32 cellular contexts compared by ENCODE assay signal in genomic region chr4:39235021-39235420, GRCh38. TPM values are rescaled to one million over a fixed set of nuclear protein-coding genes. Genes with fewer than 3 reads are reported as not detected.
DNase-seq lines count a peak whose midpoint lies in the region; ATAC-seq, FAIRE-seq and TF ChIP-seq lines count a peak whose summit lies in the region.
"Had no signal": no experiment of that assay in that cellular context is flagged by ENCODE, and none has a peak within 500 bp of the region (broad histone marks: within the 10 kb centered on the region; RNA-seq: fewer than 3 reads in every experiment).

No MANE protein-coding gene starts in this region.

- no peak overlapping the region for H3K4me2 ChIP-seq in HepG2 (ENCODE audit: low read depth, low read length)
- H3K4me2 ChIP-seq: A549; BLaER1; BLaER1 treated with 17β-estradiol and CSF1 and Interleukin-3, amounts not matched to agents 10 nM and 100 nM had no signal

- no peaks in the 10 kb centered on the region for H3K27me3 ChIP-seq in HepG2 (ENCODE audit: control insufficient read depth in 1 of 2, insufficient read depth in 2 of 2, low read length in 2 of 2)
- no peaks in the 10 kb centered on the region for H3K27me3 ChIP-seq in right lobe of liver
- H3K27me3 ChIP-seq in CD8-positive, alpha-beta memory T cell (ENCODE audit: insufficient read depth, low read length, poor library complexity, severe bottlenecking): no peaks in the 10 kb centered on the region
- no peaks in the 10 kb centered on the region for H3K27me3 ChIP-seq in left lung
- H3K27me3 ChIP-seq: BE2C; BLaER1; BLaER1 treated with 17β-estradiol and CSF1 and Interleukin-3, amounts not matched to agents 10 nM and 100 nM had no signal

- H3K27me3 Mint-ChIP-seq in CD8-positive, alpha-beta memory T cell: no peaks in the 10 kb centered on the region
- H3K27me3 Mint-ChIP-seq: B cell; CD4-positive, alpha-beta memory T cell; CD4-positive, alpha-beta T cell; CD4-positive, CD25-positive, alpha-beta regulatory T cell had no signal

- H3K4me1 ChIP-seq in HepG2 (ENCODE audit: insufficient read depth, low read length): peaks cover 49% of the 10 kb centered on the region
- H3K4me1 ChIP-seq in right lobe of liver: peaks cover 0 to 30% (median 8%) of the 10 kb centered on the region in 4 donors
- no peaks in the 10 kb centered on the region for H3K4me1 ChIP-seq in CD8-positive, alpha-beta memory T cell (ENCODE audit: insufficient read depth, low read length)
- no peaks in the 10 kb centered on the region for H3K4me1 ChIP-seq in left lung
- H3K4me1 ChIP-seq: A549; BE2C; BLaER1; BLaER1 treated with 17β-estradiol and CSF1 and Interleukin-3, amounts not matched to agents 10 nM and 100 nM; Caco-2 had no signal

- H2AFZ ChIP-seq in HepG2 (ENCODE audit: low read length): no peak overlapping the region

- WGBS in HepG2 (ENCODE audit: low lambda C conversion rate): 61% methylated on average over 2 of the region's 2 CpGs
- WGBS in right lobe of liver (ENCODE audit: insufficient coverage, low coverage, low lambda C conversion rate, missing lambda C conversion rate): 88% methylated on average over 2 of the region's 2 CpGs

- no peaks in the 10 kb centered on the region for H3K36me3 ChIP-seq in HepG2 (replicated peaks in 1 of 2; ENCODE audit: control insufficient read depth in 1 of 2, insufficient read depth in 2 of 2, low read length in 2 of 2)
- H3K36me3 ChIP-seq in right lobe of liver: peaks cover 0 to 3% (median 0%) of the 10 kb centered on the region in 4 donors
- H3K36me3 ChIP-seq in CD8-positive, alpha-beta memory T cell (ENCODE audit: insufficient read depth, low read length): no peaks in the 10 kb centered on the region
- no peaks in the 10 kb centered on the region for H3K36me3 ChIP-seq in left lung

- H3K27ac Mint-ChIP-seq in CD8-positive, alpha-beta memory T cell: no peak overlapping the region
- H3K27ac Mint-ChIP-seq: B cell; CD14-positive monocyte; CD4-positive, alpha-beta memory T cell; CD4-positive, alpha-beta T cell; CD4-positive, CD25-positive, alpha-beta regulatory T cell; CD8-positive, alpha-beta T cell had no signal

- peak; percentile 39; the same call in 1 of the 3 replicates for ATAC-seq in HepG2
- ATAC-seq in right lobe of liver: no peak
- no peak for ATAC-seq in left lung
- ATAC-seq: A549; CD8-positive, alpha-beta T cell had no signal

- no peaks in the 10 kb centered on the region for H3K9me3 Mint-ChIP-seq in CD8-positive, alpha-beta memory T cell
- H3K9me3 Mint-ChIP-seq: CD14-positive monocyte; CD4-positive, alpha-beta memory T cell; CD4-positive, alpha-beta T cell; CD4-positive, CD25-positive, alpha-beta regulatory T cell; CD8-positive, alpha-beta T cell had no signal

- POLR2A ChIA-PET in HepG2 (lab: Yijun Ruan, JAX): no interaction called here
- POLR2A ChIA-PET in CD8-positive, alpha-beta memory T cell (lab: Charles Lee): interaction anchor here (0.6 kb wide), 1 partner anchor 15 kb away, joined by 8 read pairs; no protein-coding TSS in a partner anchor

- H4K20me1 ChIP-seq in HepG2 (ENCODE audit: insufficient read depth, low read length): no peaks in the 10 kb centered on the region
- H4K20me1 ChIP-seq: BLaER1; BLaER1 treated with 17β-estradiol and CSF1 and Interleukin-3, amounts not matched to agents 10 nM and 100 nM had no signal

- no peak overlapping the region for H3K9ac ChIP-seq in HepG2 (ENCODE audit: insufficient read depth, low read depth, low read length)
- H3K9ac ChIP-seq: BLaER1; BLaER1 treated with 17β-estradiol and CSF1 and Interleukin-3, amounts not matched to agents 10 nM and 100 nM had no signal

- H3K4me1 Mint-ChIP-seq in CD8-positive, alpha-beta memory T cell: no peaks in the 10 kb centered on the region
- H3K4me1 Mint-ChIP-seq: B cell; CD14-positive monocyte; CD4-positive, alpha-beta memory T cell; CD4-positive, CD25-positive, alpha-beta regulatory T cell had no signal

- H3K9me3 ChIP-seq in HepG2 (ENCODE audit: low read length) (no peaks in the 10 kb centered on the region), right lobe of liver (no peaks in the 10 kb centered on the region), left lung (no peaks in the 10 kb centered on the region)
- H3K9me3 ChIP-seq in CD8-positive, alpha-beta memory T cell (ENCODE audit: low read length): no peaks in the 10 kb centered on the region
- H3K9me3 ChIP-seq: A549; BE2C; BLaER1; BLaER1 treated with 17β-estradiol and CSF1 and Interleukin-3, amounts not matched to agents 10 nM and 100 nM; Caco-2 had no signal

- H3K4me3 Mint-ChIP-seq in CD8-positive, alpha-beta memory T cell: no peak overlapping the region
- H3K4me3 Mint-ChIP-seq: B cell; CD14-positive monocyte; CD4-positive, alpha-beta memory T cell; CD4-positive, alpha-beta T cell; CD4-positive, CD25-positive, alpha-beta regulatory T cell; CD8-positive, alpha-beta T cell had no signal

- TF ChIP-seq CTCF in HepG2 (CRISPR knock-in tag; IDR thresholded peaks at IDR 0.05): no peak
- no peak for TF ChIP-seq CTCF in right lobe of liver (IDR thresholded peaks at IDR 0.05)
- TF ChIP-seq CTCF in left lung (IDR thresholded peaks at IDR 0.05): no peak

- FAIRE-seq in HepG2 (lab: Jason Lieb, UNC) (peak; percentile 39), A204.1 (lab: Jason Lieb, UNC) (peak; percentile 23), GM12892 (lab: Jason Lieb, UNC) (peak; percentile 17)
- FAIRE-seq: A549, D721Med had no signal

- H3K36me3 Mint-ChIP-seq in CD8-positive, alpha-beta memory T cell: peaks cover 7 to 34% (median 13%) of the 10 kb centered on the region in 3 donors
- H3K36me3 Mint-ChIP-seq: CD14-positive monocyte had no signal

- DNase-seq in HepG2 (ENCODE audit: low spot score): peak; percentile 20
- no peak for DNase-seq in right lobe of liver
- no peak for DNase-seq in GM12892 (ENCODE audit: insufficient read length)
- DNase-seq in CD8-positive, alpha-beta memory T cell: no peak
- DNase-seq in left lung: no peak
- DNase-seq: 8988T; ACHN; AML-193; BE2C; C1 segment of cervical spinal cord; Caco-2; Calu3; CD4-positive, alpha-beta memory T cell; CD4-positive, alpha-beta T cell; CD4-positive, CD25-positive, alpha-beta regulatory T cell; CD8-positive, alpha-beta T cell; COR-L47; DMS 273 treated with DMSO at 0.1 percent for 48 hours; DMS153; DMS53; DMS79; DMS79 treated with DMSO at 0.1 percent for 48 hours; DND-41 had no signal

- H3K79me2 ChIP-seq in HepG2 (ENCODE audit: insufficient read depth, low read length): no peaks in the 10 kb centered on the region

- H3K4me3 ChIP-seq in HepG2 (replicated peaks in 1 of 3; ENCODE audit: insufficient read depth in 1 of 3, low read depth in 2 of 3, low read length in 3 of 3) (no peak overlapping the region), right lobe of liver (no peak overlapping the region), left lung (no peak overlapping the region)
- no peak overlapping the region for H3K4me3 ChIP-seq in CD8-positive, alpha-beta memory T cell (ENCODE audit: low read length)
- H3K4me3 ChIP-seq: A549; BLaER1; BLaER1 treated with 17β-estradiol and CSF1 and Interleukin-3, amounts not matched to agents 10 nM and 100 nM had no signal

- in situ Hi-C loops in HepG2 (cut with HindIII; ENCODE audit: extremely low pct_ligation_motif_present, low pct_unique_long_range_greater_than_20kb): no loop called here

- no peak for TF ChIP-seq RAD21 in HepG2 (CRISPR knock-in tag; IDR thresholded peaks at IDR 0.05)

- H3K27ac ChIP-seq in HepG2 (ENCODE audit: extremely low read length, insufficient read depth, low read length) (no peak overlapping the region), right lobe of liver (no peak overlapping the region), left lung (no peak overlapping the region)
- no peak overlapping the region for H3K27ac ChIP-seq in CD8-positive, alpha-beta memory T cell (ENCODE audit: low read depth, low read length)
- H3K27ac ChIP-seq: 22Rv1; A549; BLaER1; BLaER1 treated with 17β-estradiol and CSF1 and Interleukin-3, amounts not matched to agents 10 nM and 100 nM; C4-2B had no signal

- TF ChIP-seq POLR2A in HepG2 (IDR thresholded peaks at IDR 0.05; ENCODE audit: insufficient read depth in 1 of 2, low read depth in 2 of 2, low read length in 2 of 2) (no peak), right lobe of liver (IDR thresholded peaks at IDR 0.05) (no peak), GM12892 (IDR thresholded peaks at IDR 0.05; ENCODE audit: low read depth, low read length) (no peak)

- BruUV-seq in HepG2 (replicated peaks; lab: Mats Ljungman, UMichigan): no TSS peak

- intact Hi-C loops in HepG2 (cut with micrococcal nuclease; ENCODE audit: unreplicated experiment): no loop called here
- intact Hi-C loops in right lobe of liver (cut with DNase I): no loop called here
- intact Hi-C loops in left lung (cut with DNase I): no loop called here

- TF ChIP-seq EP300 in HepG2 (IDR thresholded peaks at IDR 0.05; ENCODE audit: low read depth in 2 of 2, low read length in 2 of 2) (no peak), HepG2 (CRISPR knock-in tag; IDR thresholded peaks at IDR 0.05; ENCODE audit: borderline replicate concordance) (no peak)

- CTCF ChIA-PET in HepG2 (lab: Yijun Ruan, JAX; ENCODE audit: low intra/inter-chr PET ratio, low total read pairs): no interaction called here
- CTCF ChIA-PET in CD8-positive, alpha-beta memory T cell (lab: Charles Lee): no interaction called here

RNA-seq across cellular contexts. Expression of gene WDR19, which starts 52.7 kb away (rescaled TPM):
- 20.3 and 22.9 TPM in 2 replicates for total RNA-seq in HepG2 (2016; rRNA removed; fragmentation: Illumina TruSeq; extraction: Trizol)
- total RNA-seq in HepG2 (2016; cell fraction: cytosol; rRNA removed; fragmentation: Illumina TruSeq; extraction: Trizol; ENCODE audit: low read depth): 7.2 and 7.6 TPM in 2 replicates
- total RNA-seq in HepG2 (2016; cell fraction: insoluble cytoplasmic fraction; rRNA removed; fragmentation: Illumina TruSeq; extraction: Trizol): 19.2 and 23.5 TPM in 2 replicates
- 6.2 and 8.6 TPM in 2 replicates for total RNA-seq in HepG2 (2016; cell fraction: membrane; rRNA removed; fragmentation: Illumina TruSeq; extraction: Trizol)
- 39.7 and 47.7 TPM in 2 replicates for total RNA-seq in HepG2 (2016; cell fraction: nucleus; rRNA removed; fragmentation: Illumina TruSeq; extraction: Trizol)
- 31.1 and 34.1 TPM in 2 replicates for polyA plus RNA-seq in HepG2 (2011; rRNA removed)
- 8.0 and 9.0 TPM in 2 replicates for polyA plus RNA-seq in HepG2 (2011; cell fraction: cytosol; rRNA removed)
- polyA plus RNA-seq in HepG2 (2011; cell fraction: nucleus; rRNA removed): 80.8 and 82.2 TPM in 2 replicates
- polyA plus RNA-seq in HepG2 (2012): 14.4 and 19.5 TPM in 2 replicates
- polyA plus RNA-seq in HepG2 (2016; cell fraction: cytosol; fragmentation: Illumina TruSeq; extraction: Trizol; ENCODE audit: low read depth): 1.2 and 1.4 TPM in 2 replicates
- 12.9 and 13.5 TPM in 2 replicates for polyA plus RNA-seq in HepG2 (2016; cell fraction: insoluble cytoplasmic fraction; fragmentation: Illumina TruSeq; extraction: Trizol; ENCODE audit: low read depth)
- polyA plus RNA-seq in HepG2 (2016; cell fraction: membrane; fragmentation: Illumina TruSeq; extraction: Trizol; ENCODE audit: low read depth): 1.5 and 2.4 TPM in 2 replicates
- 60.1 and 62.0 TPM in 2 replicates for polyA plus RNA-seq in HepG2 (2016; cell fraction: nucleus; fragmentation: Illumina TruSeq; extraction: Trizol; ENCODE audit: insufficient read depth, low read depth)
- polyA minus RNA-seq in HepG2 (2011; rRNA and poly(A)+ RNA removed; ENCODE audit: low replicate concordance): 9.9 and 14.4 TPM in 2 replicates
- 7.3 and 9.8 TPM in 2 replicates for polyA minus RNA-seq in HepG2 (2011; cell fraction: cytosol; rRNA and poly(A)+ RNA removed)
- polyA minus RNA-seq in HepG2 (2011; cell fraction: nucleus; rRNA and poly(A)+ RNA removed): 70.9 and 71.6 TPM in 2 replicates
- total RNA-seq in right lobe of liver: 10 to 100 TPM; 11.4 to 22.2 (median 16.9) TPM
- polyA plus RNA-seq in GM12892 (2012; ENCODE audit: missing spikeins): 12.7 TPM
- 10 to 100 TPM; 15.7 to 16.5 TPM for total RNA-seq in CD8-positive, alpha-beta memory T cell
- polyA plus RNA-seq in CD8-positive, alpha-beta memory T cell: 3.4 TPM
- 10 to 100 TPM; 32.4 to 34.2 TPM for total RNA-seq in left lung
